In genomic region chr19:42054205-42054604, GRCh38 we compare ENCODE assay signal across 35 cellular contexts.
"Had no signal": no experiment of that assay in that cellular context is flagged by ENCODE, and none has a peak within 500 bp of the region (broad histone marks: within the 10 kb centered on the region; RNA-seq: fewer than 3 reads in every experiment).

No MANE protein-coding gene starts in this region.

- H3K27me3 Mint-ChIP-seq: activated CD4-positive, alpha-beta memory T cell treated with anti-CD3 and anti-CD28 coated beads for 36 hours; activated CD4-positive, alpha-beta T cell treated with anti-CD3 and anti-CD28 coated beads for 36 hours; activated CD4-positive, alpha-beta T cell treated with anti-CD3 and anti-CD28 coated beads, Interleukin-2, amount 10 ng/mL, durations not matched to agents 24 days and 14 days; activated CD8-positive, alpha-beta memory T cell treated with anti-CD3 and anti-CD28 coated beads, Interleukin-2, amount 10 ng/mL, durations not matched to agents 7 days and 5 days; dendritic cell treated with granulocyte-macrophage colony-stimulating factor and Interleukin-4, amounts not matched to agents 40 ng/mL and 50 ng/mL, for 4 days had no signal

- H3K36me3 ChIP-seq: breast epithelium, cardiac muscle cell, gastrocnemius medialis, heart left ventricle had no signal

- H3K4me1 ChIP-seq: ascending aorta, breast epithelium, esophagus muscularis mucosa had no signal

- DNase-seq: activated CD4-positive, alpha-beta memory T cell treated with anti-CD3 and anti-CD28 coated beads for 36 hours; activated CD4-positive, alpha-beta T cell treated with anti-CD3 and anti-CD28 coated beads for 36 hours; activated CD4-positive, alpha-beta T cell treated with anti-CD3 and anti-CD28 coated beads, Interleukin-2, amount 10 ng/mL, durations not matched to agents 24 days and 14 days; activated CD4-positive, CD25-positive, alpha-beta regulatory T cell; activated CD4-positive, CD25-positive, alpha-beta regulatory T cell treated with anti-CD3 and anti-CD28 coated beads, Interleukin-2, amount 50 U/mL, for 72 hours; activated CD8-positive, alpha-beta memory T cell treated with anti-CD3 and anti-CD28 coated beads, Interleukin-2, amount 10 ng/mL, durations not matched to agents 7 days and 5 days; activated CD8-positive, alpha-beta memory T cell treated with anti-CD3 and anti-CD28 coated beads, Interleukin-2, amount 50 U/mL, for 4 hours; activated CD8-positive, alpha-beta T cell treated with anti-CD3 and anti-CD28 coated beads, Interleukin-2, amount 10 ng/mL, durations not matched to agents 7 days and 5 days; activated gamma-delta T cell; activated naive CD4-positive, alpha-beta T cell; activated naive CD4-positive, alpha-beta T cell treated with anti-CD3 and anti-CD28 coated beads, Interleukin-2, amount 10 ng/mL, durations not matched to agents 7 days and 5 days; activated naive CD8-positive, alpha-beta T cell treated with anti-CD3 and anti-CD28 coated beads, Interleukin-2, amount 10 ng/mL, durations not matched to agents 7 days and 5 days; activated T-cell treated with anti-CD3 and anti-CD28 coated beads, Interleukin-2, amount 50 U/mL, for 1 hour; activated T-cell treated with anti-CD3 and anti-CD28 coated beads, Interleukin-2, amount 50 U/mL, for 48 hours; central memory CD4-positive, alpha-beta T cell; cerebellar nuclear complex; dorsolateral prefrontal cortex; effector memory CD4-positive, alpha-beta T cell; endodermal cell; erythroblast; foreskin keratinocyte; gastrocnemius medialis; glutamatergic neuron; heart left ventricle; T-helper 2 cell had no signal

- H3K9me3 Mint-ChIP-seq: activated CD4-positive, alpha-beta memory T cell treated with anti-CD3 and anti-CD28 coated beads for 36 hours; activated CD4-positive, alpha-beta T cell treated with anti-CD3 and anti-CD28 coated beads, Interleukin-2, amount 10 ng/mL, durations not matched to agents 24 days and 14 days; activated naive CD4-positive, alpha-beta T cell treated with anti-CD3 and anti-CD28 coated beads, Interleukin-2, amount 10 ng/mL, durations not matched to agents 7 days and 5 days; activated naive CD4-positive, alpha-beta T cell treated with anti-CD3 and anti-CD28 coated beads, Interleukin-2, amount 50 U/mL, for 72 hours; activated naive CD8-positive, alpha-beta T cell treated with anti-CD3 and anti-CD28 coated beads, Interleukin-2, amount 10 ng/mL, durations not matched to agents 7 days and 5 days; activated T-helper 1 cell treated with anti-CD3 and anti-CD28 coated beads, Interleukin-12 subunit alpha, Interleukin-12 subunit beta, Interleukin-2, Interleukin-4 antibody, amounts not matched to agents 30 ng/mL and 10 ng/mL and 1 ng/mL, durations not matched to agents 14 hours and 24 hours and 36 hours; activated T-helper 2 cell treated with anti-CD3 and anti-CD28 coated beads, Interferon-gamma antibody, Interleukin-2, Interleukin-4, amounts not matched to agents 10 μg/mL and 5 μg/mL and 100 μg/mL, durations not matched to agents 14 hours and 24 hours and 36 hours; brain; dendritic cell treated with granulocyte-macrophage colony-stimulating factor and Interleukin-4, amounts not matched to agents 40 ng/mL and 50 ng/mL, for 4 days; endodermal cell had no signal

- H3K27ac Mint-ChIP-seq: activated CD4-positive, alpha-beta memory T cell treated with anti-CD3 and anti-CD28 coated beads for 36 hours; activated CD4-positive, alpha-beta T cell treated with anti-CD3 and anti-CD28 coated beads for 36 hours; activated CD4-positive, alpha-beta T cell treated with anti-CD3 and anti-CD28 coated beads, Interleukin-2, amount 10 ng/mL, durations not matched to agents 24 days and 14 days; activated CD8-positive, alpha-beta memory T cell treated with anti-CD3 and anti-CD28 coated beads, Interleukin-2, amount 10 ng/mL, durations not matched to agents 7 days and 5 days; activated CD8-positive, alpha-beta T cell treated with anti-CD3 and anti-CD28 coated beads, Interleukin-2, amount 10 ng/mL, durations not matched to agents 7 days and 5 days; activated naive CD4-positive, alpha-beta T cell treated with anti-CD3 and anti-CD28 coated beads, Interleukin-2, amount 10 ng/mL, durations not matched to agents 7 days and 5 days; activated naive CD8-positive, alpha-beta T cell treated with anti-CD3 and anti-CD28 coated beads, Interleukin-2, amount 10 ng/mL, durations not matched to agents 7 days and 5 days; activated T-helper 1 cell treated with anti-CD3 and anti-CD28 coated beads, Interleukin-12 subunit alpha, Interleukin-12 subunit beta, Interleukin-2, Interleukin-4 antibody, amounts not matched to agents 30 ng/mL and 10 ng/mL and 1 ng/mL, durations not matched to agents 14 hours and 24 hours and 36 hours; activated T-helper 2 cell treated with anti-CD3 and anti-CD28 coated beads, Interferon-gamma antibody, Interleukin-2, Interleukin-4, amounts not matched to agents 10 μg/mL and 5 μg/mL and 100 μg/mL, durations not matched to agents 14 hours and 24 hours and 36 hours; dendritic cell treated with granulocyte-macrophage colony-stimulating factor and Interleukin-4, amounts not matched to agents 40 ng/mL and 50 ng/mL, for 4 days; endodermal cell had no signal

- H3K36me3 Mint-ChIP-seq: activated CD4-positive, alpha-beta memory T cell treated with anti-CD3 and anti-CD28 coated beads for 36 hours; activated CD8-positive, alpha-beta memory T cell treated with anti-CD3 and anti-CD28 coated beads, Interleukin-2, amount 10 ng/mL, durations not matched to agents 7 days and 5 days; activated naive CD4-positive, alpha-beta T cell treated with anti-CD3 and anti-CD28 coated beads, Interleukin-2, amount 10 ng/mL, durations not matched to agents 7 days and 5 days; activated naive CD4-positive, alpha-beta T cell treated with anti-CD3 and anti-CD28 coated beads, Interleukin-2, amount 50 U/mL, for 72 hours; activated naive CD8-positive, alpha-beta T cell treated with anti-CD3 and anti-CD28 coated beads, Interleukin-2, amount 10 ng/mL, durations not matched to agents 7 days and 5 days had no signal

- H3K9me3 ChIP-seq: ascending aorta, breast epithelium, esophagus muscularis mucosa, gastrocnemius medialis, heart left ventricle had no signal

- ATAC-seq: activated CD4-positive, alpha-beta T cell treated with anti-CD3 and anti-CD28 coated beads for 36 hours; activated CD8-positive, alpha-beta memory T cell treated with anti-CD3 and anti-CD28 coated beads, Interleukin-2, amount 10 ng/mL, durations not matched to agents 7 days and 5 days; activated CD8-positive, alpha-beta T cell treated with anti-CD3 and anti-CD28 coated beads, Interleukin-2, amount 10 ng/mL, durations not matched to agents 7 days and 5 days; activated naive CD4-positive, alpha-beta T cell treated with anti-CD3 and anti-CD28 coated beads, Interleukin-2, amount 50 U/mL, for 72 hours; foreskin keratinocyte; gastrocnemius medialis; heart left ventricle had no signal

- H3K27ac ChIP-seq: ascending aorta, breast epithelium, cardiac muscle cell, coronary artery, esophagus muscularis mucosa, foreskin keratinocyte, gastrocnemius medialis, heart left ventricle had no signal

- H3K4me1 Mint-ChIP-seq: brain, endodermal cell had no signal

- H3K4me3 ChIP-seq: ascending aorta, breast epithelium, cardiac muscle cell, coronary artery, dorsolateral prefrontal cortex, esophagus muscularis mucosa, gastrocnemius medialis, heart left ventricle had no signal

- H3K27me3 ChIP-seq: ascending aorta, breast epithelium, cardiac muscle cell, dorsolateral prefrontal cortex, esophagus muscularis mucosa, foreskin keratinocyte, gastrocnemius medialis, heart left ventricle had no signal

- H3K4me3 Mint-ChIP-seq: activated CD4-positive, alpha-beta memory T cell treated with anti-CD3 and anti-CD28 coated beads for 36 hours; activated CD4-positive, alpha-beta T cell treated with anti-CD3 and anti-CD28 coated beads for 36 hours; activated CD4-positive, alpha-beta T cell treated with anti-CD3 and anti-CD28 coated beads, Interleukin-2, amount 10 ng/mL, durations not matched to agents 24 days and 14 days; activated CD8-positive, alpha-beta memory T cell treated with anti-CD3 and anti-CD28 coated beads, Interleukin-2, amount 10 ng/mL, durations not matched to agents 7 days and 5 days; activated CD8-positive, alpha-beta T cell treated with anti-CD3 and anti-CD28 coated beads, Interleukin-2, amount 10 ng/mL, durations not matched to agents 7 days and 5 days; activated naive CD4-positive, alpha-beta T cell treated with anti-CD3 and anti-CD28 coated beads, Interleukin-2, amount 10 ng/mL, durations not matched to agents 7 days and 5 days; activated naive CD8-positive, alpha-beta T cell treated with anti-CD3 and anti-CD28 coated beads, Interleukin-2, amount 10 ng/mL, durations not matched to agents 7 days and 5 days; activated T-helper 1 cell treated with anti-CD3 and anti-CD28 coated beads, Interleukin-12 subunit alpha, Interleukin-12 subunit beta, Interleukin-2, Interleukin-4 antibody, amounts not matched to agents 30 ng/mL and 10 ng/mL and 1 ng/mL, durations not matched to agents 14 hours and 24 hours and 36 hours; brain; dendritic cell treated with granulocyte-macrophage colony-stimulating factor and Interleukin-4, amounts not matched to agents 40 ng/mL and 50 ng/mL, for 4 days; endodermal cell had no signal
